ENCODE assay signal across 8 cellular contexts in genomic region chr19:50804420-50805272, GRCh38. TPM values are rescaled to one million over a fixed set of nuclear protein-coding genes. Genes with fewer than 3 reads are reported as not detected.
DNase-seq lines count a peak whose midpoint lies in the region; ATAC-seq and TF ChIP-seq lines count a peak whose summit lies in the region.

No MANE protein-coding gene starts in this region.

- POLR2A ChIA-PET in T-cell (lab: Charles Lee) = no interaction called here

- TF ChIP-seq CTCF in GM13976 (IDR thresholded peaks at IDR 0.05; ENCODE audit: borderline replicate concordance, control extremely low read depth, extremely low read depth, insufficient read depth, missing control alignments) = no peak
- TF ChIP-seq CTCF in heart left ventricle (IDR thresholded peaks at IDR 0.05) = no peak
- TF ChIP-seq CTCF in type B pancreatic cell (conservative IDR thresholded peaks at IDR 0.05) = no peak

- intact Hi-C loops in heart left ventricle (cut with DNase I) = loop anchor here in 2 of 10 donors (10.0 kb wide), 2 partner anchors 300 to 430 kb away; partner anchors contain the start of genes CTU1 (in 1 of the 2) and NR1H2 (in 1 of the 2)

- CTCF ChIA-PET in T-cell (lab: Charles Lee) = no interaction called here

- no peaks in the 10 kb centered on the region for H3K9me3 ChIP-seq in heart left ventricle

- H3K36me3 Mint-ChIP-seq in T-cell = peaks cover 9% of the 10 kb centered on the region
- peaks cover 13% of the 10 kb centered on the region for H3K36me3 Mint-ChIP-seq in type B pancreatic cell

- H3K27ac ChIP-seq in heart left ventricle = peak overlapping the region; percentile 88 to 99 (median 97)

- peaks cover 3 to 26% (median 16%) of the 10 kb centered on the region in 12 donors for H3K4me1 ChIP-seq in heart left ventricle

- TF ChIP-seq POLR2A in heart left ventricle (IDR thresholded peaks at IDR 0.05) = no peak

- H3K27me3 Mint-ChIP-seq in T-cell = peaks cover 0 to under 1% of the 10 kb centered on the region in 2 donors
- peaks cover 18% of the 10 kb centered on the region for H3K27me3 Mint-ChIP-seq in type B pancreatic cell

- peak overlapping the region; percentile 61 to 98 (median 79) for H3K4me3 ChIP-seq in heart left ventricle

- H3K27ac Mint-ChIP-seq in T-cell (peak overlapping the region; percentile 100), type B pancreatic cell (peak overlapping the region; percentile 100)

- H3K4me3 Mint-ChIP-seq in T-cell (peak overlapping the region; percentile 92 to 97 (median 97)), type B pancreatic cell (peak overlapping the region; percentile 100)

- 0 to 1% (median 0%) methylated on average over 52 to 62 of the region's 62 CpGs for WGBS in heart left ventricle, 4 donors

- H3K4me1 Mint-ChIP-seq in T-cell (peaks cover 39 to 48% (median 48%) of the 10 kb centered on the region in 3 donors), type B pancreatic cell (ENCODE audit: unreplicated experiment) (peaks cover 19% of the 10 kb centered on the region)

- ATAC-seq in HG02870 (IDR thresholded peaks at IDR 0.05; ENCODE audit: unreplicated experiment) = peak; percentile 89
- ATAC-seq in T-cell (replicated peaks in 1 of 4) = peak; percentile 95 to 96 (median 96)
- ATAC-seq in heart left ventricle = peak; percentile 99 to 100 (median 100)

- peaks cover 0 to 22% (median 16%) of the 10 kb centered on the region in 9 donors for H3K36me3 ChIP-seq in heart left ventricle

- DNase-seq in GM13976 (ENCODE audit: low spot score) (peak; percentile 98), NCI-H146 (lab: John Stamatoyannopoulos, UW) (peak; percentile 100), T-cell (peak; percentile 93 to 98 (median 97)), amniotic epithelial cell (ENCODE audit: low read depth) (peak; percentile 98), heart left ventricle (peak; percentile 98 to 100 (median 99)), pons (ENCODE audit: low spot score) (peak; percentile 98), type B pancreatic cell (ENCODE audit: extremely low spot score, unreplicated experiment) (peak; percentile 98)

- no peaks in the 10 kb centered on the region for H3K27me3 ChIP-seq in heart left ventricle

- in situ Hi-C loops in GM13976 (cut with MboI; ENCODE audit: low sequenced_read_pairs, unreplicated experiment) = no loop called here

- H3K9me3 Mint-ChIP-seq in T-cell (no peaks in the 10 kb centered on the region), type B pancreatic cell (no peaks in the 10 kb centered on the region)

RNA-seq across cellular contexts. Expression of gene ACP4, which starts 14.4 kb away (rescaled TPM):
- total RNA-seq in T-cell = not detected
- not detected for total RNA-seq in heart left ventricle
- not detected for polyA plus RNA-seq in heart left ventricle
- total RNA-seq in type B pancreatic cell (ENCODE audit: low replicate concordance) = not detected in 2 replicates

RNA-seq across cellular contexts. Expression of gene KLK1, which starts 18.9 kb away (rescaled TPM):
- under 1 TPM in 3 of 5 donors, not detected in 2; 0.59 to 0.96 (median 0.60) TPM for total RNA-seq in T-cell
- total RNA-seq in heart left ventricle = 1 to 10 TPM in 1 of 9 donors, under 1 TPM in 3, not detected in 5; 0.53 to 1.4 (median 0.74) TPM
- polyA plus RNA-seq in heart left ventricle = under 1 TPM; 0.50 to 0.51 TPM
- total RNA-seq in type B pancreatic cell (ENCODE audit: low replicate concordance) = 1.5 and 2.9 TPM in 2 replicates

RNA-seq across cellular contexts. Expression of gene KLK15, which starts 28.7 kb away (rescaled TPM):
- total RNA-seq in T-cell (not detected), heart left ventricle (not detected), type B pancreatic cell (ENCODE audit: low replicate concordance) (0.26 TPM in 1 of 2 replicates, not detected in the other)
- polyA plus RNA-seq in heart left ventricle = not detected

RNA-seq across cellular contexts. Expression of gene GPR32, which starts 34.4 kb away (rescaled TPM):
- total RNA-seq in T-cell (not detected), heart left ventricle (not detected), type B pancreatic cell (ENCODE audit: low replicate concordance) (not detected in 2 replicates)
- not detected for polyA plus RNA-seq in heart left ventricle

RNA-seq across cellular contexts. Expression of gene KLK3, which starts 50.1 kb away (rescaled TPM):
- total RNA-seq in T-cell (not detected), heart left ventricle (not detected), type B pancreatic cell (ENCODE audit: low replicate concordance) (not detected in 2 replicates)
- polyA plus RNA-seq in heart left ventricle = not detected

Comparison
In these comparisons a context has a peak if more than half of its experiments do, and no peak if none do; other contexts are left out.
1. Peak in every context shown above with its lines: DNase-seq, ATAC-seq, H3K4me3 ChIP-seq and H3K27ac ChIP-seq.